30 cellular contexts compared by ENCODE assay signal in the genomic region with DNA sequence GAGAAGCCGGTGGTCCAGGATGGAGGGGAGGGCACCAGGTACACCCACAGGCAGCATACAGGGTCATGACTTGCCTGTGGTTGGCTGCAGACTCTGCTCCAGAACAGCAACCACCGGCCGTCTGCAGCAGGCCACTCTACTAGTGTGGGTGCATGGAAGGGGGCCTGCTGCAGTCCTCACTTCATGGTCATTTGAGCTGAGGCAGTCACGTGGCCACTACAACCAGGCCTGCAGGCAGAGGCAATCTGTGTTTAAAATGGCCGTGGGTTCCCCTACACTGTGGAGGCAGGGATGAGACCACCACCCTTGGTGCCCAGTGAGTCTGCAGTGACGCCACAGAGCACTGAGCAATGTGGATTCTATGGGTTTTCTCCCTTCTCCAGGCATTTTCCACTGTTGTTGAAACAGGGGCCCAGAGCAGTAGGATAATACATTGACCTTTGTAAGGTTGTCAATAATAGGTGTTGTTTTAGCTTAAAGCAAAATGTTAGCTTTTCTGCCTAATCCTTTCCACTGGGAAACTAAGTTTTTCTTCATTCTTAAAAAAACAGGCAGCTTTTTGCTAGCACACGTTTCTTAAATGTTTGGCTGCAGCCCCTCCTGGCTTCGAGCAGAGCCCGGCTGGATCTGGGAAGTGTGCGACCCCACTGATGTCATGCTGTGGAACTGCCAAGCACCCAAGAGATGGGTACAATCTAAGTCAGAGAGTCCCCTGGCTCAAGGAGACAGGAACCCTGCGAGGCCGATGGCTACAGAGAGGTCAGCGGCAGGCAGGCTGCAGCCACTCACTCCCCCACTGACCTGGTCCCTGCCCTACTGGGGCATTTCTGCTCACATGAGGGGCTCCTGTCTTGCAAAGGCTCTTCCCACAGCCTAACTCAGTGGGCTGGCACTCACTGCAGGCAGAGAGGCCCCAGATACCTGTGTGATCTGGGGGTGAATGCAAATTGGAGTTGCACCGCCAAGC. TPM values are rescaled to one million over a fixed set of nuclear protein-coding genes. Genes with fewer than 3 reads are reported as not detected.
"Had no signal": no experiment of that assay in that cellular context is flagged by ENCODE, and none has a peak within 500 bp of the region (broad histone marks: within the 10 kb centered on the region; RNA-seq: fewer than 3 reads in every experiment).

No MANE protein-coding gene starts in this region.

- H3K4me3 Mint-ChIP-seq: activated CD4-positive, alpha-beta memory T cell treated with anti-CD3 and anti-CD28 coated beads for 36 hours; activated naive CD4-positive, alpha-beta T cell treated with anti-CD3 and anti-CD28 coated beads, Interleukin-2, amount 10 ng/mL, durations not matched to agents 7 days and 5 days; activated T-helper 1 cell treated with anti-CD3 and anti-CD28 coated beads, Interleukin-12 subunit alpha, Interleukin-12 subunit beta, Interleukin-2, Interleukin-4 antibody, amounts not matched to agents 30 ng/mL and 10 ng/mL and 1 ng/mL, durations not matched to agents 14 hours and 24 hours and 36 hours; central memory CD8-positive, alpha-beta T cell; effector memory CD8-positive, alpha-beta T cell; mesothelial cell of epicardium; naive B cell; nephron progenitor cell; T-helper 1 cell treated with Interleukin-12 subunit alpha and Interleukin-12 subunit beta and Interleukin-4 antibody, amounts not matched to agents 30 μg/mL and 1 μg/mL, for 36 hours had no signal

- H3K27me3 ChIP-seq: colonic mucosa, dorsolateral prefrontal cortex, pancreas, uterus had no signal

- H3K4me1 Mint-ChIP-seq: activated naive CD4-positive, alpha-beta T cell treated with anti-CD3 and anti-CD28 coated beads, Interleukin-2, amount 10 ng/mL, durations not matched to agents 7 days and 5 days; central memory CD8-positive, alpha-beta T cell had no signal

- H3K36me3 Mint-ChIP-seq: activated CD4-positive, alpha-beta memory T cell treated with anti-CD3 and anti-CD28 coated beads for 36 hours; activated naive CD4-positive, alpha-beta T cell treated with anti-CD3 and anti-CD28 coated beads, Interleukin-2, amount 10 ng/mL, durations not matched to agents 7 days and 5 days; mesothelial cell of epicardium; naive B cell had no signal

- H3K4me3 ChIP-seq: colonic mucosa, dorsolateral prefrontal cortex, heart right ventricle, pancreas, prostate gland, thoracic aorta, uterus had no signal

- H3K36me3 ChIP-seq: colonic mucosa, heart right ventricle, pancreas, prostate gland, thoracic aorta, uterus, WERI-Rb-1 had no signal

- DNase-seq: activated CD4-positive, alpha-beta memory T cell treated with anti-CD3 and anti-CD28 coated beads for 36 hours; activated CD4-positive, alpha-beta T cell treated with anti-CD3 and anti-CD28 coated beads for 48 hours; activated CD8-positive, alpha-beta memory T cell treated with anti-CD3 and anti-CD28 coated beads, Interleukin-2, amount 50 U/mL, for 4 hours; activated gamma-delta T cell; activated naive CD4-positive, alpha-beta T cell treated with anti-CD3 and anti-CD28 coated beads, Interleukin-2, amount 10 ng/mL, durations not matched to agents 7 days and 5 days; activated T-cell treated with anti-CD3 and anti-CD28 coated beads, Interleukin-2, amount 50 U/mL, for 1 hour; amygdala; colonic mucosa; effector memory CD8-positive, alpha-beta T cell; foreskin keratinocyte; heart right ventricle; left ventricle myocardium superior; naive B cell; nephron progenitor cell; retina; stimulated activated CD4-positive, alpha-beta T cell treated with anti-CD3 and anti-CD28 coated beads, Interleukin-15, amount 100 ng/mL, for 24 hours; stimulated activated naive CD4-positive, alpha-beta T cell treated with Interleukin-2 at 50 U/mL for 16 hours; T1000; uterus; WERI-Rb-1 had no signal

- H3K9me3 Mint-ChIP-seq: activated CD4-positive, alpha-beta memory T cell treated with anti-CD3 and anti-CD28 coated beads for 36 hours; activated naive CD4-positive, alpha-beta T cell treated with anti-CD3 and anti-CD28 coated beads, Interleukin-2, amount 10 ng/mL, durations not matched to agents 7 days and 5 days; activated T-helper 1 cell treated with anti-CD3 and anti-CD28 coated beads, Interleukin-12 subunit alpha, Interleukin-12 subunit beta, Interleukin-2, Interleukin-4 antibody, amounts not matched to agents 30 ng/mL and 10 ng/mL and 1 ng/mL, durations not matched to agents 14 hours and 24 hours and 36 hours; central memory CD8-positive, alpha-beta T cell; effector memory CD8-positive, alpha-beta T cell; naive B cell; nephron progenitor cell; T-helper 1 cell treated with Interleukin-12 subunit alpha and Interleukin-12 subunit beta and Interleukin-4 antibody, amounts not matched to agents 30 μg/mL and 1 μg/mL, for 36 hours had no signal

- H3K27ac ChIP-seq: colonic mucosa, dorsolateral prefrontal cortex, foreskin keratinocyte, heart right ventricle, prostate gland, thoracic aorta, uterus, WERI-Rb-1 had no signal

- H3K9me3 ChIP-seq: colonic mucosa, heart right ventricle, pancreas, prostate gland, thoracic aorta, uterus had no signal

- H3K4me1 ChIP-seq: colonic mucosa, foreskin keratinocyte, uterus had no signal

- H3K27ac Mint-ChIP-seq: activated CD4-positive, alpha-beta memory T cell treated with anti-CD3 and anti-CD28 coated beads for 36 hours; activated naive CD4-positive, alpha-beta T cell treated with anti-CD3 and anti-CD28 coated beads, Interleukin-2, amount 10 ng/mL, durations not matched to agents 7 days and 5 days; activated T-helper 1 cell treated with anti-CD3 and anti-CD28 coated beads, Interleukin-12 subunit alpha, Interleukin-12 subunit beta, Interleukin-2, Interleukin-4 antibody, amounts not matched to agents 30 ng/mL and 10 ng/mL and 1 ng/mL, durations not matched to agents 14 hours and 24 hours and 36 hours; effector memory CD8-positive, alpha-beta T cell; mesothelial cell of epicardium; nephron progenitor cell; T-helper 1 cell treated with Interleukin-12 subunit alpha and Interleukin-12 subunit beta and Interleukin-4 antibody, amounts not matched to agents 30 μg/mL and 1 μg/mL, for 36 hours had no signal

- FAIRE-seq: endothelial cell of umbilical vein, pancreas had no signal

- ATAC-seq: activated CD4-positive, CD25-positive, alpha-beta regulatory T cell treated with anti-CD3 and anti-CD28 coated beads, Interleukin-2, amount 50 U/mL, for 24 hours; effector memory CD8-positive, alpha-beta T cell; foreskin keratinocyte; heart right ventricle; left ventricle myocardium superior; pancreas had no signal

RNA-seq across cellular contexts. Expression of gene GADD45G, which starts 21.2 kb away (rescaled TPM):
- total RNA-seq: foreskin keratinocyte had no signal
